Comparison of ENCODE assay signal across 2 cellular contexts in genomic region chr4:54050214-54050904, GRCh38.
TF ChIP-seq lines count a peak whose summit lies in the region.

No MANE protein-coding gene starts in this region.

TF ChIP-seq in IMR-90, 13 proteins besides CTCF, POLR2A, EP300 and RAD21:
- TF ChIP-seq RFX5 (IDR thresholded peaks at IDR 0.05; ENCODE audit: low read depth, low read length), result no peak
- TF ChIP-seq BHLHE40 (IDR thresholded peaks at IDR 0.05; ENCODE audit: low read depth, low read length), result 0 out of 2 replicates have a peak, but pooled peaks have one; percentile 3

TF ChIP-seq in K562, 482 proteins besides CTCF, POLR2A, EP300 and RAD21:
- no peak for TF ChIP-seq BRF1 (IDR thresholded peaks at IDR 0.05; ENCODE audit: borderline replicate concordance, extremely low read depth, insufficient read length)
- TF ChIP-seq CBFA2T3 (IDR thresholded peaks at IDR 0.05), result peak; percentile 33
- peak; percentile 46 for TF ChIP-seq FOSL1 (tag; conservative IDR thresholded peaks at IDR 0.05)
